ENCODE assay signal across 1 cellular context in genomic region chr6:139325686-139326085, GRCh38.
TF ChIP-seq lines count a peak whose summit lies in the region.

No MANE protein-coding gene starts in this region.

TF ChIP-seq in GM12878, 131 proteins besides CTCF, POLR2A, EP300 and RAD21:
- TF ChIP-seq HCFC1 (IDR thresholded peaks at IDR 0.05; ENCODE audit: low read length) (no peak), MTA2 (IDR thresholded peaks at IDR 0.05; ENCODE audit: low read depth) (no peak), MAX (IDR thresholded peaks at IDR 0.05; ENCODE audit: low read depth, low read length) (no peak), ZNF207 (IDR thresholded peaks at IDR 0.05; ENCODE audit: borderline replicate concordance) (no peak), RELA (IDR thresholded peaks at IDR 0.05; ENCODE audit: borderline replicate concordance, partially characterized antibody) (no peak), REST (IDR thresholded peaks at IDR 0.05; ENCODE audit: low read depth, low read length) (no peak), IKZF1 (conservative IDR thresholded peaks at IDR 0.05) (no peak)
